In genomic region chr5:145293716-145294115, GRCh38 we compare ENCODE assay signal across 1 cellular context.
TF ChIP-seq lines count a peak whose summit lies in the region.

No MANE protein-coding gene starts in this region.

TF ChIP-seq in HCT116, 20 proteins besides CTCF, POLR2A, EP300 and RAD21:
- no peak for TF ChIP-seq ZFX (IDR thresholded peaks at IDR 0.05)
- peak; percentile 23; the same call in 1 of the 2 replicates for TF ChIP-seq FOSL1 (IDR thresholded peaks at IDR 0.05; ENCODE audit: low read depth)
